In genomic region chr9:136847827-136848392, GRCh38 we compare ENCODE assay signal across 1 cellular context.
TF ChIP-seq lines count a peak whose summit lies in the region.

No MANE protein-coding gene starts in this region.

TF ChIP-seq in HepG2, 621 proteins besides CTCF, POLR2A, EP300 and RAD21 (continued from another document and continues in another):
- no peak for TF ChIP-seq TEF (CRISPR knock-in tag; IDR thresholded peaks at IDR 0.05)
- TF ChIP-seq POGZ (CRISPR knock-in tag; IDR thresholded peaks at IDR 0.05): 0 out of 2 replicates have a peak, but pooled peaks have one; percentile 5
- TF ChIP-seq ZNF629 (CRISPR knock-in tag; conservative IDR thresholded peaks at IDR 0.05): no peak
- TF ChIP-seq HNF1A (IDR thresholded peaks at IDR 0.05; ENCODE audit: low read depth): no peak
- peak; percentile 34; the same call in 1 of the 2 replicates for TF ChIP-seq HNF1A (CRISPR knock-in tag; IDR thresholded peaks at IDR 0.05; ENCODE audit: borderline replicate concordance)
- peak; percentile 68 for TF ChIP-seq POLR2AphosphoS5 (IDR thresholded peaks at IDR 0.05; ENCODE audit: low read depth, low read length)
- TF ChIP-seq HNF4A (CRISPR knock-in tag; IDR thresholded peaks at IDR 0.05): no peak
- peak; percentile 78; the same call in 1 of the 2 replicates for TF ChIP-seq ZNF749 (CRISPR knock-in tag; IDR thresholded peaks at IDR 0.05; ENCODE audit: borderline replicate concordance)
- TF ChIP-seq ZNF878 (CRISPR knock-in tag; IDR thresholded peaks at IDR 0.05): no peak
- TF ChIP-seq U2AF1 (optimal IDR thresholded peaks at IDR 0.05; ENCODE audit: low read depth, low read length): peak; percentile 52
- TF ChIP-seq AKAP8 (CRISPR knock-in tag; IDR thresholded peaks at IDR 0.05): peak; percentile 78
- 0 out of 2 replicates have a peak, but pooled peaks have one; percentile 47 for TF ChIP-seq IRF1 (CRISPR knock-in tag; IDR thresholded peaks at IDR 0.05; ENCODE audit: low read depth)
- TF ChIP-seq MAZ (IDR thresholded peaks at IDR 0.05; ENCODE audit: borderline replicate concordance, low read depth, low read length): no peak
- TF ChIP-seq MAZ (CRISPR knock-in tag; IDR thresholded peaks at IDR 0.05; ENCODE audit: low read depth): 0 out of 2 replicates have a peak, but pooled peaks have one; percentile 45
- peak; percentile 14; the same call in 1 of the 2 replicates for TF ChIP-seq MEIS2 (CRISPR knock-in tag; IDR thresholded peaks at IDR 0.05)
- peak; percentile 50; the same call in 1 of the 2 replicates for TF ChIP-seq ZBTB14 (CRISPR knock-in tag; IDR thresholded peaks at IDR 0.05)
- peak; percentile 79 for TF ChIP-seq ZNF772 (CRISPR knock-in tag; IDR thresholded peaks at IDR 0.05)
- TF ChIP-seq SRY (CRISPR knock-in tag; IDR thresholded peaks at IDR 0.05): 0 out of 2 replicates have a peak, but pooled peaks have one; percentile 75
- TF ChIP-seq FOXK1 (CRISPR knock-in tag; IDR thresholded peaks at IDR 0.05; ENCODE audit: borderline replicate concordance, low read depth): no peak
- TF ChIP-seq TOPORS (CRISPR knock-in tag; IDR thresholded peaks at IDR 0.05): peak; percentile 28; the same call in 1 of the 2 replicates
- TF ChIP-seq ZNF280B (CRISPR knock-in tag; IDR thresholded peaks at IDR 0.05; ENCODE audit: borderline replicate concordance): peak; percentile 86
- TF ChIP-seq ZNF407 (CRISPR knock-in tag; IDR thresholded peaks at IDR 0.05; ENCODE audit: not compliant biosample characterization): peak; percentile 74
- TF ChIP-seq MTERF4 (CRISPR knock-in tag; IDR thresholded peaks at IDR 0.05): peak; percentile 71
- 0 out of 2 replicates have a peak, but pooled peaks have one; percentile 22 for TF ChIP-seq KAT7 (CRISPR knock-in tag; IDR thresholded peaks at IDR 0.05; ENCODE audit: borderline replicate concordance)
- no peak for TF ChIP-seq NONO (IDR thresholded peaks at IDR 0.05)
- TF ChIP-seq NONO (CRISPR knock-in tag; conservative IDR thresholded peaks at IDR 0.05): peak; percentile 95
- TF ChIP-seq RFXAP (CRISPR knock-in tag; IDR thresholded peaks at IDR 0.05; ENCODE audit: borderline replicate concordance): 0 out of 2 replicates have a peak, but pooled peaks have one; percentile 19
- TF ChIP-seq ZNF782 (CRISPR knock-in tag; IDR thresholded peaks at IDR 0.05; ENCODE audit: borderline replicate concordance): peak; percentile 53; the same call in 1 of the 2 replicates
- no peak for TF ChIP-seq CHD4 (IDR thresholded peaks at IDR 0.05; ENCODE audit: borderline replicate concordance, low read length)
- TF ChIP-seq ZNF530 (CRISPR knock-in tag; IDR thresholded peaks at IDR 0.05; ENCODE audit: low read depth): no peak
- peak; percentile 23; the same call in 1 of the 2 replicates for TF ChIP-seq HDAC2 (CRISPR knock-in tag; IDR thresholded peaks at IDR 0.05)
- no peak for TF ChIP-seq SRSF1 (optimal IDR thresholded peaks at IDR 0.05; ENCODE audit: low read depth, low read length)
- peak; percentile 85; the same call in 1 of the 2 replicates for TF ChIP-seq ZHX1 (CRISPR knock-in tag; IDR thresholded peaks at IDR 0.05; ENCODE audit: low read depth)
- TF ChIP-seq SNAPC5 (CRISPR knock-in tag; IDR thresholded peaks at IDR 0.05; ENCODE audit: borderline replicate concordance): 0 out of 2 replicates have a peak, but pooled peaks have one; percentile 67
- peak; percentile 20; the same call in 1 of the 2 replicates for TF ChIP-seq NR3C1 (CRISPR knock-in tag; IDR thresholded peaks at IDR 0.05)
